ENCODE assay signal across 5 cellular contexts in the genomic region with DNA sequence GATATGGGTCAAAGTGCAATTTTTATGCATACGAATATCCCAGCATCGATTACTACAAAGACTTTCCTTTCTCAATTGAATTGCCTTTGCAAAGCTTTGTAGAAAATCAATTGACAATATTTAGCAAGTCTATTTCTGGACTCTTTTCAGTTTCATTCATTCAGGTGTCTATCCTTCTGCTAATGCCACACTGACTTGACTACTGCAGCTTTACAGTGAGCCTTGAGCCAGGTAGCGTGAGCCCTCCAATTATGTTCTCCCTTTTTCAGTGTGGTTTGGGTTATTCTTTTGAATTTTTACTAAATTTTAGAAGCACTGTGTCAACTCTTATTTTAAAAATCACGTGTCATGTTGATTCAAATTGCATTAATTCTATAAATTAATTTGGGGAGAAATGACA. TPM values are rescaled to one million over a fixed set of nuclear protein-coding genes. Genes with fewer than 3 reads are reported as not detected.
"Had no signal": no experiment of that assay in that cellular context is flagged by ENCODE, and none has a peak within 500 bp of the region (broad histone marks: within the 10 kb centered on the region; RNA-seq: fewer than 3 reads in every experiment).

No MANE protein-coding gene starts in this region.

- DNase-seq: H9, HCEC 1CT, KBM-7 had no signal

- H3K9me3 Mint-ChIP-seq: GM23338 had no signal

- H3K4me3 Mint-ChIP-seq: GM23338, H9, IgD-negative memory B cell had no signal

- H3K4me2 ChIP-seq: GM23338 had no signal

- H3K4me3 ChIP-seq: GM23338 had no signal

- H3K27ac Mint-ChIP-seq: GM23338, H9, IgD-negative memory B cell had no signal

- ATAC-seq: GM23338 had no signal

- H2AFZ ChIP-seq: GM23338 had no signal

RNA-seq across cellular contexts. Expression of gene AKR1E2, which starts 19.5 kb away (rescaled TPM):
- polyA plus RNA-seq: IgD-negative memory B cell had no signal
